Comparison of ENCODE assay signal across 17 cellular contexts in genomic region chr4:94413085-94413685, GRCh38. TPM values are rescaled to one million over a fixed set of nuclear protein-coding genes. Genes with fewer than 3 reads are reported as not detected.
DNase-seq lines count a peak whose midpoint lies in the region; ATAC-seq and TF ChIP-seq lines count a peak whose summit lies in the region.
"Had no signal": no experiment of that assay in that cellular context is flagged by ENCODE, and none has a peak within 500 bp of the region (broad histone marks: within the 10 kb centered on the region; RNA-seq: fewer than 3 reads in every experiment).

No MANE protein-coding gene starts in this region.

- no peak for ATAC-seq in stimulated activated effector memory CD8-positive, alpha-beta T cell treated with anti-CD3 and anti-CD28 coated beads, Interleukin-12 subunit alpha, Interleukin-12 subunit beta, amount 100 ng/mL, for 72 hours
- ATAC-seq: activated CD4-positive, alpha-beta T cell treated with anti-CD3 and anti-CD28 coated beads for 36 hours; esophagus mucosa had no signal

- no peaks in the 10 kb centered on the region for H3K9me3 Mint-ChIP-seq in stimulated activated effector memory CD8-positive, alpha-beta T cell treated with anti-CD3 and anti-CD28 coated beads, Interleukin-12 subunit alpha, Interleukin-12 subunit beta, amount 100 ng/mL, for 72 hours
- peaks cover 0 to 7% (median 2%) of the 10 kb centered on the region in 5 donors for H3K9me3 Mint-ChIP-seq in CD8-positive, alpha-beta memory T cell
- H3K9me3 Mint-ChIP-seq: activated naive CD8-positive, alpha-beta T cell treated with anti-CD3 and anti-CD28 coated beads for 36 hours; memory B cell; T-helper 2 cell treated with Interferon-gamma antibody and Interleukin-4, amounts not matched to agents 5 μg/mL and 100 μg/mL, for 36 hours had no signal

- H3K27ac ChIP-seq in ascending aorta (peak overlapping the region; percentile 80 to 82), stomach smooth muscle (ENCODE audit: low read length) (peak overlapping the region; percentile 26)
- no peak overlapping the region for H3K27ac ChIP-seq in CD8-positive, alpha-beta memory T cell (ENCODE audit: low read depth, low read length)

- no peaks in the 10 kb centered on the region for H3K27me3 ChIP-seq in ascending aorta
- H3K27me3 ChIP-seq in stomach smooth muscle (ENCODE audit: control insufficient read depth in 1 of 2, insufficient read depth in 2 of 2, low read length in 2 of 2): no peaks in the 10 kb centered on the region
- H3K27me3 ChIP-seq in CD8-positive, alpha-beta memory T cell (ENCODE audit: insufficient read depth, low read length, poor library complexity, severe bottlenecking): no peaks in the 10 kb centered on the region

- H3K36me3 Mint-ChIP-seq in stimulated activated effector memory CD8-positive, alpha-beta T cell treated with anti-CD3 and anti-CD28 coated beads, Interleukin-12 subunit alpha, Interleukin-12 subunit beta, amount 100 ng/mL, for 72 hours: no peaks in the 10 kb centered on the region
- peaks cover 0 to 4% (median 0%) of the 10 kb centered on the region in 3 donors for H3K36me3 Mint-ChIP-seq in CD8-positive, alpha-beta memory T cell
- H3K36me3 Mint-ChIP-seq: activated naive CD8-positive, alpha-beta T cell treated with anti-CD3 and anti-CD28 coated beads for 36 hours; CD4-positive, CD25-positive, alpha-beta regulatory T cell; memory B cell had no signal

- in situ Hi-C loops in ACHN (cut with HindIII; ENCODE audit: low pct_ligation_motif_present, low pct_unique_long_range_greater_than_20kb, low sequenced_read_pairs): loop anchor here (25.0 kb wide), 1 partner anchor 174 kb away; no protein-coding TSS in a partner anchor

- POLR2A ChIA-PET in CD8-positive, alpha-beta memory T cell (lab: Charles Lee): no interaction called here

- no peak overlapping the region for H3K4me3 Mint-ChIP-seq in stimulated activated effector memory CD8-positive, alpha-beta T cell treated with anti-CD3 and anti-CD28 coated beads, Interleukin-12 subunit alpha, Interleukin-12 subunit beta, amount 100 ng/mL, for 72 hours
- no peak overlapping the region for H3K4me3 Mint-ChIP-seq in CD8-positive, alpha-beta memory T cell
- H3K4me3 Mint-ChIP-seq: activated CD4-positive, alpha-beta T cell treated with anti-CD3 and anti-CD28 coated beads for 36 hours; activated naive CD8-positive, alpha-beta T cell treated with anti-CD3 and anti-CD28 coated beads for 36 hours; CD4-positive, CD25-positive, alpha-beta regulatory T cell; memory B cell; T-helper 2 cell treated with Interferon-gamma antibody and Interleukin-4, amounts not matched to agents 5 μg/mL and 100 μg/mL, for 36 hours had no signal

- H3K9ac ChIP-seq in stomach smooth muscle (ENCODE audit: low read length in 2 of 2): no peak overlapping the region

- peaks cover 28 to 51% of the 10 kb centered on the region in 2 donors for H3K27me3 Mint-ChIP-seq in CD8-positive, alpha-beta memory T cell

- H3K9me3 ChIP-seq in ascending aorta: no peaks in the 10 kb centered on the region
- peaks cover 0 to 3% of the 10 kb centered on the region in 2 donors for H3K9me3 ChIP-seq in stomach smooth muscle (ENCODE audit: control insufficient read depth in 2 of 2, low read length in 2 of 2)
- no peaks in the 10 kb centered on the region for H3K9me3 ChIP-seq in CD8-positive, alpha-beta memory T cell (ENCODE audit: low read length)

- DNase-seq in GM04503 (ENCODE audit: low read depth) (peak; percentile 45), ascending aorta (ENCODE audit: low spot score in 2 of 2) (no peak), iris pigment epithelial cell (ENCODE audit: low read depth) (peak; percentile 47), ACHN (no peak)
- DNase-seq in stimulated activated effector memory CD8-positive, alpha-beta T cell treated with anti-CD3 and anti-CD28 coated beads, Interleukin-12 subunit alpha, Interleukin-12 subunit beta, amount 100 ng/mL, for 72 hours (ENCODE audit: low spot score in 2 of 2): no peak
- DNase-seq in CD8-positive, alpha-beta memory T cell: no peak
- DNase-seq: activated CD4-positive, alpha-beta T cell treated with anti-CD3 and anti-CD28 coated beads for 36 hours; activated naive CD8-positive, alpha-beta T cell treated with anti-CD3 and anti-CD28 coated beads for 36 hours; CD4-positive, CD25-positive, alpha-beta regulatory T cell; NCI-H2081 treated with DMSO at 0.1 percent for 48 hours; occipital lobe; stimulated activated CD4-positive, alpha-beta T cell treated with anti-CD3 and anti-CD28 coated beads, Interleukin-12 subunit alpha, Interleukin-12 subunit beta, amount 100 ng/mL, for 4 hours had no signal

- H3K36me3 ChIP-seq in ascending aorta (no peaks in the 10 kb centered on the region), stomach smooth muscle (ENCODE audit: control insufficient read depth in 2 of 2, insufficient read depth in 2 of 2, low read length in 2 of 2) (no peaks in the 10 kb centered on the region)
- H3K36me3 ChIP-seq in CD8-positive, alpha-beta memory T cell (ENCODE audit: insufficient read depth, low read length): no peaks in the 10 kb centered on the region

- no peak overlapping the region for H3K27ac Mint-ChIP-seq in stimulated activated effector memory CD8-positive, alpha-beta T cell treated with anti-CD3 and anti-CD28 coated beads, Interleukin-12 subunit alpha, Interleukin-12 subunit beta, amount 100 ng/mL, for 72 hours
- H3K27ac Mint-ChIP-seq in CD8-positive, alpha-beta memory T cell: no peak overlapping the region
- H3K27ac Mint-ChIP-seq: activated CD4-positive, alpha-beta T cell treated with anti-CD3 and anti-CD28 coated beads for 36 hours; activated naive CD8-positive, alpha-beta T cell treated with anti-CD3 and anti-CD28 coated beads for 36 hours; memory B cell; T-helper 2 cell treated with Interferon-gamma antibody and Interleukin-4, amounts not matched to agents 5 μg/mL and 100 μg/mL, for 36 hours had no signal

- no peak for TF ChIP-seq CTCF in ascending aorta (IDR thresholded peaks at IDR 0.05)

- CTCF ChIA-PET in CD8-positive, alpha-beta memory T cell (lab: Charles Lee): interaction anchor here (1.4 kb wide), 1 partner anchor 10 kb away, joined by 3 read pairs; no protein-coding TSS in a partner anchor

- intact Hi-C loops in ascending aorta (cut with DNase I): no loop called here

- H3K4me1 ChIP-seq in ascending aorta: peaks cover 10 to 44% of the 10 kb centered on the region in 2 donors
- H3K4me1 ChIP-seq in stomach smooth muscle (ENCODE audit: control insufficient read depth, insufficient read depth, low read length): peaks cover 5% of the 10 kb centered on the region
- H3K4me1 ChIP-seq in CD8-positive, alpha-beta memory T cell (ENCODE audit: insufficient read depth, low read length): no peaks in the 10 kb centered on the region

- H3K4me3 ChIP-seq in ascending aorta: peak overlapping the region; percentile 27 to 37
- H3K4me3 ChIP-seq in stomach smooth muscle (ENCODE audit: low read length in 2 of 2): peak overlapping the region; percentile 44 to 52
- H3K4me3 ChIP-seq in CD8-positive, alpha-beta memory T cell (ENCODE audit: low read length): no peak overlapping the region

- H3K4me1 Mint-ChIP-seq in stimulated activated effector memory CD8-positive, alpha-beta T cell treated with anti-CD3 and anti-CD28 coated beads, Interleukin-12 subunit alpha, Interleukin-12 subunit beta, amount 100 ng/mL, for 72 hours: no peaks in the 10 kb centered on the region
- no peaks in the 10 kb centered on the region for H3K4me1 Mint-ChIP-seq in CD8-positive, alpha-beta memory T cell
- H3K4me1 Mint-ChIP-seq: activated CD4-positive, alpha-beta T cell treated with anti-CD3 and anti-CD28 coated beads for 36 hours; activated naive CD8-positive, alpha-beta T cell treated with anti-CD3 and anti-CD28 coated beads for 36 hours; CD4-positive, CD25-positive, alpha-beta regulatory T cell; memory B cell had no signal

RNA-seq across cellular contexts. Expression of gene PDLIM5, which starts 38.6 kb away (rescaled TPM):
- total RNA-seq in ascending aorta: 103 TPM
- total RNA-seq in CD8-positive, alpha-beta memory T cell: 10 to 100 TPM; 27.0 to 27.4 TPM
- polyA plus RNA-seq in CD8-positive, alpha-beta memory T cell: 50.2 TPM
- total RNA-seq: G401 had no signal

Comparison
In these comparisons a context has a peak if more than half of its experiments do, and no peak if none do; other contexts are left out.
1. DNase-seq: peak in GM04503 (single experiment) and iris pigment epithelial cell (single experiment); none in ascending aorta (0 of 2), stimulated activated effector memory CD8-positive, alpha-beta T cell treated with anti-CD3 and anti-CD28 coated beads, Interleukin-12 subunit alpha, Interleukin-12 subunit beta, amount 100 ng/mL, for 72 hours (0 of 2), CD8-positive, alpha-beta memory T cell (0 of 5) and ACHN (single experiment).